ENCODE assay signal across 21 cellular contexts in genomic region chr7:108838143-108838542, GRCh38.
"Had no signal": no experiment of that assay in that cellular context is flagged by ENCODE, and none has a peak within 500 bp of the region (broad histone marks: within the 10 kb centered on the region; RNA-seq: fewer than 3 reads in every experiment).

No MANE protein-coding gene starts in this region.

- H3K4me1 Mint-ChIP-seq: activated naive CD8-positive, alpha-beta T cell treated with anti-CD3 and anti-CD28 coated beads, Interleukin-2, amount 50 U/mL, for 24 hours; immature natural killer cell; nephron progenitor cell; stimulated activated naive B cell treated with anti-CD40 and anti-IgM and Interleukin-4, amounts not matched to agents 10 μg/mL and 1 μg/mL and 100 μg/mL, for 72 hours; T-helper 17 cell had no signal

- DNase-seq: activated CD4-positive, alpha-beta memory T cell treated with anti-CD3 and anti-CD28 coated beads for 36 hours; activated CD4-positive, alpha-beta T cell treated with anti-CD3 and anti-CD28 coated beads for 48 hours; activated effector memory CD4-positive, alpha-beta T cell treated with anti-CD3 and anti-CD28 coated beads, Interleukin-2, amount 50 U/mL, for 16 hours; activated naive CD4-positive, alpha-beta T cell treated with anti-CD3 and anti-CD28 coated beads, Interleukin-2, amount 50 U/mL, for 16 hours; activated naive CD8-positive, alpha-beta T cell treated with anti-CD3 and anti-CD28 coated beads, Interleukin-2, amount 50 U/mL, for 24 hours; brain microvascular endothelial cell; caudate nucleus; effector memory CD4-positive, alpha-beta T cell; glutamatergic neuron; immature natural killer cell; kidney glomerular epithelial cell; left ventricle myocardium superior; mammary epithelial cell; nephron progenitor cell; small intestine; stimulated activated CD4-positive, alpha-beta T cell treated with anti-CD3 and anti-CD28 coated beads, Interleukin-15, amount 100 ng/mL, for 24 hours; stimulated activated naive B cell treated with anti-CD40 and anti-IgM and Interleukin-4, amounts not matched to agents 10 μg/mL and 1 μg/mL and 100 μg/mL, for 72 hours; T-helper 17 cell; upper lobe of right lung had no signal

- H3K27ac Mint-ChIP-seq: activated CD4-positive, alpha-beta memory T cell treated with anti-CD3 and anti-CD28 coated beads for 36 hours; activated naive CD8-positive, alpha-beta T cell treated with anti-CD3 and anti-CD28 coated beads, Interleukin-2, amount 50 U/mL, for 24 hours; immature natural killer cell; nephron progenitor cell; stimulated activated naive B cell treated with anti-CD40 and anti-IgM and Interleukin-4, amounts not matched to agents 10 μg/mL and 1 μg/mL and 100 μg/mL, for 72 hours; T-helper 17 cell had no signal

- H3K36me3 ChIP-seq: brain microvascular endothelial cell, upper lobe of right lung had no signal

- ATAC-seq: activated naive CD8-positive, alpha-beta T cell treated with anti-CD3 and anti-CD28 coated beads, Interleukin-2, amount 50 U/mL, for 24 hours; left ventricle myocardium superior; sciatic nerve; stimulated activated naive B cell treated with anti-CD40 and anti-IgM and Interleukin-4, amounts not matched to agents 10 μg/mL and 1 μg/mL and 100 μg/mL, for 72 hours; T-helper 17 cell; upper lobe of right lung had no signal

- H3K4me3 ChIP-seq: hepatocyte, upper lobe of right lung had no signal

- H3K27ac ChIP-seq: brain microvascular endothelial cell, hepatocyte, upper lobe of right lung had no signal

- H3K27me3 Mint-ChIP-seq: activated CD4-positive, alpha-beta memory T cell treated with anti-CD3 and anti-CD28 coated beads for 36 hours; activated naive CD8-positive, alpha-beta T cell treated with anti-CD3 and anti-CD28 coated beads, Interleukin-2, amount 50 U/mL, for 24 hours; stimulated activated naive B cell treated with anti-CD40 and anti-IgM and Interleukin-4, amounts not matched to agents 10 μg/mL and 1 μg/mL and 100 μg/mL, for 72 hours; T-helper 17 cell had no signal

- H3K4me1 ChIP-seq: upper lobe of right lung had no signal

- H3K27me3 ChIP-seq: brain microvascular endothelial cell, hepatocyte, upper lobe of right lung had no signal

- H3K36me3 Mint-ChIP-seq: activated CD4-positive, alpha-beta memory T cell treated with anti-CD3 and anti-CD28 coated beads for 36 hours; immature natural killer cell; stimulated activated naive B cell treated with anti-CD40 and anti-IgM and Interleukin-4, amounts not matched to agents 10 μg/mL and 1 μg/mL and 100 μg/mL, for 72 hours had no signal

- H3K4me3 Mint-ChIP-seq: activated CD4-positive, alpha-beta memory T cell treated with anti-CD3 and anti-CD28 coated beads for 36 hours; activated naive CD8-positive, alpha-beta T cell treated with anti-CD3 and anti-CD28 coated beads, Interleukin-2, amount 50 U/mL, for 24 hours; immature natural killer cell; nephron progenitor cell; stimulated activated naive B cell treated with anti-CD40 and anti-IgM and Interleukin-4, amounts not matched to agents 10 μg/mL and 1 μg/mL and 100 μg/mL, for 72 hours; T-helper 17 cell had no signal

- H3K9me3 ChIP-seq: upper lobe of right lung had no signal
